8 cellular contexts compared by ENCODE assay signal in genomic region chr10:113854757-113855626, GRCh38. TPM values are rescaled to one million over a fixed set of nuclear protein-coding genes. Genes with fewer than 3 reads are reported as not detected.
DNase-seq lines count a peak whose midpoint lies in the region; ATAC-seq and TF ChIP-seq lines count a peak whose summit lies in the region.

No MANE protein-coding gene starts in this region.

- no peak; the same call in 1 of the 2 replicates for TF ChIP-seq CTCF in C4-2B (conservative IDR thresholded peaks at IDR 0.05)
- TF ChIP-seq CTCF in RWPE1 (conservative IDR thresholded peaks at IDR 0.05; ENCODE audit: low read depth) = no peak; the same call in 1 of the 2 replicates

- H3K4me3 ChIP-seq in urinary bladder (ENCODE audit: low read depth, low read length) = peak overlapping the region; percentile 90

- H3K27ac Mint-ChIP-seq in activated naive CD4-positive, alpha-beta T cell treated with anti-CD3 and anti-CD28 coated beads, Interleukin-2, amount 50 U/mL, for 72 hours = peak overlapping the region; percentile 96 to 97

- in situ Hi-C loops in GM18951 (cut with MboI; ENCODE audit: low sequenced_read_pairs, unreplicated experiment) = no loop called here

- peak; percentile 56 for DNase-seq in RWPE1 (ENCODE audit: low spot score)
- peak in 1 of 2 donors; percentile 64 for DNase-seq in activated naive CD4-positive, alpha-beta T cell treated with anti-CD3 and anti-CD28 coated beads, Interleukin-2, amount 50 U/mL, for 72 hours (ENCODE audit: low spot score in 2 of 2)
- peak; percentile 50 for DNase-seq in glomerular visceral epithelial cell (ENCODE audit: extremely low spot score)
- peak in 41 of 56 donors; percentile 13 to 85 (median 54) for DNase-seq in nucleus accumbens (lab: John Stamatoyannopoulos, UW)

- H3K4me1 ChIP-seq in urinary bladder (ENCODE audit: insufficient read depth) = peaks cover 1% of the 10 kb centered on the region

- H3K27ac ChIP-seq in C4-2B (peak overlapping the region; percentile 97), RWPE1 (peak overlapping the region; percentile 87), urinary bladder (ENCODE audit: low read depth) (peak overlapping the region; percentile 91)

- TF ChIP-seq POLR2A in GM18951 (IDR thresholded peaks at IDR 0.05; ENCODE audit: extremely low read depth, insufficient read depth, insufficient read length) = peak; percentile 76

- peaks cover 30 to 41% of the 10 kb centered on the region in 2 donors for H3K36me3 Mint-ChIP-seq in activated naive CD4-positive, alpha-beta T cell treated with anti-CD3 and anti-CD28 coated beads, Interleukin-2, amount 50 U/mL, for 72 hours

- POLR2A ChIA-PET in RWPE1 (lab: Yijun Ruan, JAX; ENCODE audit: low non-redundant PET) = no interaction called here

- CTCF ChIA-PET in RWPE1 (lab: Yijun Ruan, JAX) = interaction anchor here (0.6 to 0.7 kb wide), 2 partner anchors 66 to 827 kb away, joined by 3 to 4 read pairs; no protein-coding TSS in a partner anchor

- peaks cover 2% of the 10 kb centered on the region for H3K36me3 ChIP-seq in urinary bladder (ENCODE audit: insufficient read depth)

- peak; percentile 38 for ATAC-seq in HG03135 (IDR thresholded peaks at IDR 0.05; ENCODE audit: unreplicated experiment)
- ATAC-seq in activated naive CD4-positive, alpha-beta T cell treated with anti-CD3 and anti-CD28 coated beads, Interleukin-2, amount 50 U/mL, for 72 hours = peak; percentile 50 to 61

- WGBS in urinary bladder = 2% methylated on average over 66 of the region's 66 CpGs

- H3K9me3 Mint-ChIP-seq in activated naive CD4-positive, alpha-beta T cell treated with anti-CD3 and anti-CD28 coated beads, Interleukin-2, amount 50 U/mL, for 72 hours = no peaks in the 10 kb centered on the region

RNA-seq across cellular contexts. Expression of gene NHLRC2, which starts 0.5 kb away (rescaled TPM):
- 10 to 100 TPM in 1 of 2 donors, 1 to 10 TPM in 1; 7.4 to 23.0 TPM for total RNA-seq in activated naive CD4-positive, alpha-beta T cell treated with anti-CD3 and anti-CD28 coated beads, Interleukin-2, amount 50 U/mL, for 72 hours
- 50.6 TPM for total RNA-seq in urinary bladder
- polyA plus RNA-seq in urinary bladder = 6.7 TPM

RNA-seq across cellular contexts. Expression of gene DCLRE1A, which starts 1.1 kb away (rescaled TPM):
- 10 to 100 TPM in 1 of 2 donors, 1 to 10 TPM in 1; 2.6 to 13.6 TPM for total RNA-seq in activated naive CD4-positive, alpha-beta T cell treated with anti-CD3 and anti-CD28 coated beads, Interleukin-2, amount 50 U/mL, for 72 hours
- total RNA-seq in urinary bladder = 14.8 TPM
- 3.8 TPM for polyA plus RNA-seq in urinary bladder
